In the genomic region with DNA sequence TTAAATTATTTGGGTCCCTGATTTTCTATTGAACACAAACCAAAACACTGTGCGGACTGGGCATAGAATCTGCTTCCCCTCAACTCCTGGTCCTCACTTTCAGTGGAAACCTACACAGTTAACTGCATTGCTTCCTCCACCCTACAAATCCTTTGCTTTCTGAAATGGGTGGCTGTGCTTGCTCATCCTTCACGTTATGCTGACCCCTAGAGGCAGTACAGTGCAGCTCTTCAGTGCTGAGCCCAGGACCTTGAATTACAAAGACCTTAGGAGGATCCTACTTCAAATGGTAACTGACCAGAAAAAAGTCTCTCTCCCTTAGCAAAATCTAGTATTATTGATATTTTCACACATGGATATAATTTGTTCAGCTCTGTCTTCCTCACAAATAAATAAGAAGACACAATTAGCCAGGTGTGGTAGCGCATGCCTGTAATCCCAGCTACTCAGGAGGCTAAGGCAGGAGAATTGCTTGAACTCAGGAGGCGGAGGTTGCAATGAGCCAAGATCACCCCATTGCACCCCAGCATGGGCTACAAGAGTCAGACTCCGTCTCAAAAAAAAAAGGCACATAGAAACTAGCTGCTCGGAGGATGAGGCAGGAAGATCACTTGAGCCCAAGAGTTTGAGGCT, we compare ENCODE assay signal across 8 cellular contexts.
DNase-seq lines count a peak whose midpoint lies in the region; ATAC-seq and TF ChIP-seq lines count a peak whose summit lies in the region.

No MANE protein-coding gene starts in this region.

- DNase-seq in CD8-positive, alpha-beta T cell, result peak in 1 of 7 experiments; percentile 7
- DNase-seq in NCI-H226, result peak; percentile 44
- DNase-seq in activated CD4-positive, alpha-beta T cell treated with anti-CD3 and anti-CD28 coated beads, Interleukin-2, amount 10 ng/mL, durations not matched to agents 7 days and 5 days, result peak; percentile 58
- DNase-seq in foreskin melanocyte, result peak; percentile 43
- DNase-seq in T-helper 9 cell, result no peak

- CTCF ChIA-PET in CD8-positive, alpha-beta T cell (lab: Charles Lee), result interaction anchor here (0.8 to 1.9 kb wide), 10 partner anchors 9 to 301 kb away, joined by 3 to 5 read pairs (median 3); no protein-coding TSS in a partner anchor
- CTCF ChIA-PET in activated CD4-positive, alpha-beta T cell treated with anti-CD3 and anti-CD28 coated beads, Interleukin-2, amount 10 ng/mL, durations not matched to agents 7 days and 5 days (lab: Charles Lee), result interaction anchor here (0.6 to 4.5 kb wide), 9 partner anchors 9 to 181 kb away, joined by 3 to 20 read pairs (median 4); no protein-coding TSS in a partner anchor

- peaks cover 38% of the 10 kb centered on the region for H3K36me3 Mint-ChIP-seq in CD8-positive, alpha-beta T cell
- no peaks in the 10 kb centered on the region for H3K36me3 Mint-ChIP-seq in activated CD4-positive, alpha-beta T cell treated with anti-CD3 and anti-CD28 coated beads, Interleukin-2, amount 10 ng/mL, durations not matched to agents 7 days and 5 days (ENCODE audit: low read depth)

- H3K79me2 ChIP-seq in parathyroid adenoma, result no peaks in the 10 kb centered on the region

- no peak overlapping the region for H2AFZ ChIP-seq in parathyroid adenoma

- intact Hi-C loops in CD8-positive, alpha-beta T cell (cut with DNase I, micrococcal nuclease), result loop anchor here in 1 of 2 experiments (2.0 kb wide), 1 partner anchor 48 kb away; no protein-coding TSS in a partner anchor

- no peaks in the 10 kb centered on the region for H3K27me3 Mint-ChIP-seq in CD8-positive, alpha-beta T cell (ENCODE audit: low read depth)
- no peaks in the 10 kb centered on the region for H3K27me3 Mint-ChIP-seq in activated CD4-positive, alpha-beta T cell treated with anti-CD3 and anti-CD28 coated beads, Interleukin-2, amount 10 ng/mL, durations not matched to agents 7 days and 5 days

- no peak overlapping the region for H3K27ac ChIP-seq in CD8-positive, alpha-beta T cell (ENCODE audit: low read depth, low read length)
- no peak overlapping the region for H3K27ac ChIP-seq in parathyroid adenoma

- H3K9me3 Mint-ChIP-seq in CD8-positive, alpha-beta T cell, result no peaks in the 10 kb centered on the region
- H3K9me3 Mint-ChIP-seq in activated CD4-positive, alpha-beta T cell treated with anti-CD3 and anti-CD28 coated beads, Interleukin-2, amount 10 ng/mL, durations not matched to agents 7 days and 5 days, result no peaks in the 10 kb centered on the region

- H3K4me1 Mint-ChIP-seq in CD8-positive, alpha-beta T cell (ENCODE audit: low read depth), result no peaks in the 10 kb centered on the region
- no peaks in the 10 kb centered on the region for H3K4me1 Mint-ChIP-seq in activated CD4-positive, alpha-beta T cell treated with anti-CD3 and anti-CD28 coated beads, Interleukin-2, amount 10 ng/mL, durations not matched to agents 7 days and 5 days

- H3K4me1 ChIP-seq in CD8-positive, alpha-beta T cell (ENCODE audit: insufficient read depth, low read length), result no peaks in the 10 kb centered on the region
- no peaks in the 10 kb centered on the region for H3K4me1 ChIP-seq in parathyroid adenoma

- H3K4me3 ChIP-seq in CD8-positive, alpha-beta T cell (ENCODE audit: low read depth, low read length), result no peak overlapping the region
- no peak overlapping the region for H3K4me3 ChIP-seq in parathyroid adenoma (ENCODE audit: low read depth, low read length)

- H3K36me3 ChIP-seq in CD8-positive, alpha-beta T cell (ENCODE audit: insufficient read depth, low read length), result no peaks in the 10 kb centered on the region
- H3K36me3 ChIP-seq in parathyroid adenoma (ENCODE audit: control insufficient read depth, insufficient read depth, low read length), result no peaks in the 10 kb centered on the region

- no peak overlapping the region for H3K4me3 Mint-ChIP-seq in CD8-positive, alpha-beta T cell
- no peak overlapping the region for H3K4me3 Mint-ChIP-seq in activated CD4-positive, alpha-beta T cell treated with anti-CD3 and anti-CD28 coated beads, Interleukin-2, amount 10 ng/mL, durations not matched to agents 7 days and 5 days

- H3K27me3 ChIP-seq in CD8-positive, alpha-beta T cell (ENCODE audit: insufficient read depth, low read length), result no peaks in the 10 kb centered on the region
- H3K27me3 ChIP-seq in parathyroid adenoma (ENCODE audit: control insufficient read depth, insufficient read depth, low read length), result no peaks in the 10 kb centered on the region

- H3K27ac Mint-ChIP-seq in CD8-positive, alpha-beta T cell, result no peak overlapping the region
- H3K27ac Mint-ChIP-seq in activated CD4-positive, alpha-beta T cell treated with anti-CD3 and anti-CD28 coated beads, Interleukin-2, amount 10 ng/mL, durations not matched to agents 7 days and 5 days, result no peak overlapping the region

- H3K9me3 ChIP-seq in CD8-positive, alpha-beta T cell (ENCODE audit: low read length), result no peaks in the 10 kb centered on the region
- no peaks in the 10 kb centered on the region for H3K9me3 ChIP-seq in parathyroid adenoma (ENCODE audit: control insufficient read depth, low read length)

- peak; percentile 60 for TF ChIP-seq CTCF in CD8-positive, alpha-beta T cell (IDR thresholded peaks at IDR 0.05)
- peak; percentile 61 for TF ChIP-seq CTCF in parathyroid adenoma (IDR thresholded peaks at IDR 0.05)

- no peak overlapping the region for H3K4me2 ChIP-seq in parathyroid adenoma (ENCODE audit: low read length)

- no peak for ATAC-seq in CD8-positive, alpha-beta T cell
- ATAC-seq in GM18907 (IDR thresholded peaks at IDR 0.05; ENCODE audit: unreplicated experiment) (peak; percentile 93), HG03095 (IDR thresholded peaks at IDR 0.05; ENCODE audit: unreplicated experiment) (peak; percentile 87)

- no peak overlapping the region for H3K9ac ChIP-seq in parathyroid adenoma

- POLR2A ChIA-PET in CD8-positive, alpha-beta T cell (lab: Charles Lee), result no interaction called here
- POLR2A ChIA-PET in activated CD4-positive, alpha-beta T cell treated with anti-CD3 and anti-CD28 coated beads, Interleukin-2, amount 10 ng/mL, durations not matched to agents 7 days and 5 days (lab: Charles Lee), result no interaction called here
